Comparison of ENCODE assay signal across 16 cellular contexts in the genomic region with DNA sequence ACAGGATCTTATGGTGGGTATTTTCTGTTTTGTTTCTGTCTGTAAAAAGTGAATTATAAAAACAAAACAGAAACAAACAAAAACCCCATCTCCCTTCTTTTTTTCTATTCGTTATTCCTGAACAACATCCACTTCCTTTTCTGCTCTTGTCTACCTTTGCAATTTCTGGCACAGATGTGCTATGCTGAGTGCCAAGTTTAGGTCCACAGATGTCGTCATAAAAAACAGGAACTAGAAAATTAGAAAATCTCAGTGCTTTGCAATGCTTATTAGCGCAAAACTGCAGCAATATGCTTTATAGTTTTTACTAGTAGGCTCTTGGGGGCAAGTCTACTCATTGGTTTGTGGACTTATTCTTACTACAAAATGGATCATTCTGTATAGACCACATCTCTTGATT.
DNase-seq lines count a peak whose midpoint lies in the region; ATAC-seq, FAIRE-seq and TF ChIP-seq lines count a peak whose summit lies in the region.
"Had no signal": no experiment of that assay in that cellular context is flagged by ENCODE, and none has a peak within 500 bp of the region (broad histone marks: within the 10 kb centered on the region; RNA-seq: fewer than 3 reads in every experiment).

No MANE protein-coding gene starts in this region.

- peaks cover 0 to 5% of the 10 kb centered on the region in 2 experiments for H3K27me3 ChIP-seq in endothelial cell of umbilical vein (ENCODE audit: control insufficient read depth in 2 of 2, insufficient read depth in 2 of 2, low read length in 2 of 2)

- no peak overlapping the region for H3K4me3 ChIP-seq in endothelial cell of umbilical vein (replicated peaks in 1 of 3; ENCODE audit: insufficient read depth in 1 of 3, low read depth in 1 of 3, low read length in 3 of 3)
- H3K4me3 ChIP-seq: SJSA1 had no signal

- peaks cover 4% of the 10 kb centered on the region for H3K4me1 Mint-ChIP-seq in activated naive CD8-positive, alpha-beta T cell treated with anti-CD3 and anti-CD28 coated beads, Interleukin-2, amount 50 U/mL, for 24 hours

- TF ChIP-seq POLR2A in endothelial cell of umbilical vein (IDR thresholded peaks at IDR 0.05; ENCODE audit: low read depth, low read length) = no peak

- peaks cover 11% of the 10 kb centered on the region for H3K4me1 ChIP-seq in endothelial cell of umbilical vein (ENCODE audit: control insufficient read depth, extremely low read depth, insufficient read depth, low read length)
- H3K4me1 ChIP-seq: SJSA1 had no signal

- H3K4me2 ChIP-seq in endothelial cell of umbilical vein (ENCODE audit: insufficient read depth, low read length) = no peak overlapping the region

- intact Hi-C loops in endothelial cell of umbilical vein (cut with micrococcal nuclease) = loop anchor here (5.0 kb wide), 2 partner anchors 248 to 588 kb away; no protein-coding TSS in a partner anchor

- no peak for ATAC-seq in HG03095 (IDR thresholded peaks at IDR 0.05; ENCODE audit: unreplicated experiment)
- no peak for ATAC-seq in HG03342 (IDR thresholded peaks at IDR 0.05; ENCODE audit: unreplicated experiment)
- no peak for ATAC-seq in GM21723 (IDR thresholded peaks at IDR 0.05; ENCODE audit: unreplicated experiment)
- ATAC-seq in activated naive CD8-positive, alpha-beta T cell treated with anti-CD3 and anti-CD28 coated beads, Interleukin-2, amount 50 U/mL, for 24 hours = no peak
- ATAC-seq: T-cell had no signal

- no peak overlapping the region for H3K27ac ChIP-seq in endothelial cell of umbilical vein (ENCODE audit: insufficient read depth, low read depth, low read length)
- H3K27ac ChIP-seq: SJSA1 had no signal

- H3K9me3 Mint-ChIP-seq in activated naive CD8-positive, alpha-beta T cell treated with anti-CD3 and anti-CD28 coated beads, Interleukin-2, amount 50 U/mL, for 24 hours = no peaks in the 10 kb centered on the region
- H3K9me3 Mint-ChIP-seq: CD8-positive, alpha-beta memory T cell; T-cell had no signal

- FAIRE-seq in endothelial cell of umbilical vein (lab: Jason Lieb, UNC) = no peak

- no peaks in the 10 kb centered on the region for H3K9me3 ChIP-seq in endothelial cell of umbilical vein (replicated peaks; ENCODE audit: control insufficient read depth, insufficient read depth, low read length)
- H3K9me3 ChIP-seq: SJSA1 had no signal

- H4K20me1 ChIP-seq in endothelial cell of umbilical vein (replicated peaks; ENCODE audit: control insufficient read depth, extremely low read depth, insufficient read depth, low read length) = no peaks in the 10 kb centered on the region

- dilution Hi-C loops in endothelial cell of umbilical vein (cut with MboI; ENCODE audit: extremely low pct_ligation_motif_present, low sequenced_read_pairs) = no loop called here

- H3K4me3 Mint-ChIP-seq in activated naive CD8-positive, alpha-beta T cell treated with anti-CD3 and anti-CD28 coated beads, Interleukin-2, amount 50 U/mL, for 24 hours = no peak overlapping the region
- H3K4me3 Mint-ChIP-seq: B cell; CD8-positive, alpha-beta memory T cell; T-cell had no signal

- TF ChIP-seq CTCF in endothelial cell of umbilical vein (IDR thresholded peaks at IDR 0.05; ENCODE audit: extremely low read depth in 1 of 2, insufficient read depth in 1 of 2, low read depth in 1 of 2, low read length in 2 of 2) = no peak

- no peaks in the 10 kb centered on the region for H3K36me3 ChIP-seq in endothelial cell of umbilical vein (ENCODE audit: control insufficient read depth in 2 of 2, extremely low read depth in 1 of 2, insufficient read depth in 2 of 2, low read length in 2 of 2)
- H3K36me3 ChIP-seq: SJSA1 had no signal

- in situ Hi-C loops in KBM-7 (cut with MboI; ENCODE audit: low pct_unique_long_range_greater_than_20kb, low sequenced_read_pairs) = no loop called here

- POLR2A ChIA-PET in endothelial cell of umbilical vein (lab: Charles Lee) = no interaction called here

- CTCF ChIA-PET in endothelial cell of umbilical vein (lab: Charles Lee) = no interaction called here

- DNase-seq in AML-193 (lab: John Stamatoyannopoulos, UW) (peak; percentile 8 to 28), KBM-7 (peak; percentile 32), NOMO-1 treated with dmso at 0.1 percent for 144 hours (lab: John Stamatoyannopoulos, UW; ENCODE audit: unreplicated experiment) (peak; percentile 4), endothelial cell of umbilical vein (ENCODE audit: low read depth, low spot score) (peak; percentile 10)
- DNase-seq in activated naive CD8-positive, alpha-beta T cell treated with anti-CD3 and anti-CD28 coated beads, Interleukin-2, amount 50 U/mL, for 24 hours = no peak
- DNase-seq: CD8-positive, alpha-beta memory T cell; H7; NCI-H1092 treated with DMSO at 0.1 percent for 48 hours; NCI-H1694; NCI-H446; T-cell had no signal

- no peak overlapping the region for H3K27ac Mint-ChIP-seq in activated naive CD8-positive, alpha-beta T cell treated with anti-CD3 and anti-CD28 coated beads, Interleukin-2, amount 50 U/mL, for 24 hours
- H3K27ac Mint-ChIP-seq: B cell; CD8-positive, alpha-beta memory T cell; T-cell had no signal

- BruUV-seq in endothelial cell of umbilical vein (replicated peaks; lab: Mats Ljungman, UMichigan) = no TSS peak

- no peak overlapping the region for H3K9ac ChIP-seq in endothelial cell of umbilical vein (replicated peaks; ENCODE audit: extremely low read depth, insufficient read depth, low read length)

- H3K27me3 Mint-ChIP-seq in activated naive CD8-positive, alpha-beta T cell treated with anti-CD3 and anti-CD28 coated beads, Interleukin-2, amount 50 U/mL, for 24 hours = peaks cover 9% of the 10 kb centered on the region

- H3K9me1 ChIP-seq in endothelial cell of umbilical vein (replicated peaks; ENCODE audit: control insufficient read depth, extremely low read depth, insufficient read depth, low read length) = no peaks in the 10 kb centered on the region

- no peaks in the 10 kb centered on the region for H3K36me3 Mint-ChIP-seq in activated naive CD8-positive, alpha-beta T cell treated with anti-CD3 and anti-CD28 coated beads, Interleukin-2, amount 50 U/mL, for 24 hours (ENCODE audit: low read depth)
- H3K36me3 Mint-ChIP-seq: CD8-positive, alpha-beta memory T cell; T-cell had no signal

- no peak overlapping the region for H2AFZ ChIP-seq in endothelial cell of umbilical vein (ENCODE audit: low read depth, low read length)

- H3K79me2 ChIP-seq in endothelial cell of umbilical vein (ENCODE audit: control insufficient read depth, insufficient read depth, low read length) = no peaks in the 10 kb centered on the region

TF ChIP-seq in endothelial cell of umbilical vein, 7 proteins besides CTCF, POLR2A, EP300 and RAD21:
- TF ChIP-seq JUN (IDR thresholded peaks at IDR 0.05; ENCODE audit: borderline replicate concordance, insufficient read depth, insufficient read length, low read depth) (no peak), POLR2AphosphoS5 (IDR thresholded peaks at IDR 0.05; ENCODE audit: insufficient read depth, low read depth, low read length) (no peak), FOS (IDR thresholded peaks at IDR 0.05; ENCODE audit: borderline replicate concordance, insufficient read depth, low read length) (no peak), MYC (IDR thresholded peaks at IDR 0.05; ENCODE audit: low read depth, low read length) (no peak), GATA2 (IDR thresholded peaks at IDR 0.05; ENCODE audit: insufficient read depth, insufficient read length, low read depth, low read length) (no peak), EZH2 (IDR thresholded peaks at IDR 0.05; ENCODE audit: borderline replicate concordance, low read depth, low read length, severe bottlenecking) (no peak)
- TF ChIP-seq, protein P1, sequence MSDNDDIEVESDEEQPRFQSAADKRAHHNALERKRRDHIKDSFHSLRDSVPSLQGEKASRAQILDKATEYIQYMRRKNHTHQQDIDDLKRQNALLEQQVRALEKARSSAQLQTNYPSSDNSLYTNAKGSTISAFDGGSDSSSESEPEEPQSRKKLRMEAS (IDR thresholded peaks at IDR 0.05; ENCODE audit: insufficient read depth, insufficient read length) = no peak
TF ChIP-seq in endothelial cell of umbilical vein: peak in this region for 0.
